13 cellular contexts compared by ENCODE assay signal in genomic region chr7:137146012-137146455, GRCh38.
DNase-seq lines count a peak whose midpoint lies in the region; TF ChIP-seq lines count a peak whose summit lies in the region.
"Had no signal": no experiment of that assay in that cellular context is flagged by ENCODE, and none has a peak within 500 bp of the region (broad histone marks: within the 10 kb centered on the region; RNA-seq: fewer than 3 reads in every experiment).

No MANE protein-coding gene starts in this region.

- TF ChIP-seq EP300 in sigmoid colon (IDR thresholded peaks at IDR 0.05), result peak in 1 of 4 donors; percentile 28

- H3K9me3 ChIP-seq in adipocyte (ENCODE audit: control insufficient read depth, low read length) (no peaks in the 10 kb centered on the region), sigmoid colon (no peaks in the 10 kb centered on the region), ascending aorta (no peaks in the 10 kb centered on the region), colonic mucosa (no peaks in the 10 kb centered on the region)
- H3K9me3 ChIP-seq: breast epithelium had no signal

- no peak overlapping the region for H3K4me3 ChIP-seq in adipocyte (ENCODE audit: low read length)
- no peak overlapping the region for H3K4me3 ChIP-seq in foreskin fibroblast (ENCODE audit: low read depth in 1 of 2, low read length in 2 of 2)
- H3K4me3 ChIP-seq in sigmoid colon, result peak overlapping the region in 1 of 4 donors; percentile 15
- H3K4me3 ChIP-seq in ascending aorta, result no peak overlapping the region
- H3K4me3 ChIP-seq in colonic mucosa, result no peak overlapping the region
- H3K4me3 ChIP-seq: breast epithelium had no signal

- H3K27me3 ChIP-seq in adipocyte (replicated peaks; ENCODE audit: control insufficient read depth, insufficient read depth, low read length), result no peaks in the 10 kb centered on the region
- no peaks in the 10 kb centered on the region for H3K27me3 ChIP-seq in sigmoid colon
- H3K27me3 ChIP-seq in ascending aorta, result no peaks in the 10 kb centered on the region
- H3K27me3 ChIP-seq in colonic mucosa, result no peaks in the 10 kb centered on the region
- H3K27me3 ChIP-seq: breast epithelium had no signal

- intact Hi-C loops in sigmoid colon (cut with DNase I) (loop anchor here (5.0 to 10.0 kb wide), 5 partner anchors 64 to 1001 kb away; no protein-coding TSS in a partner anchor), ascending aorta (cut with DNase I) (no loop called here), colonic mucosa (cut with DNase I) (no loop called here)

- TF ChIP-seq POLR2A in sigmoid colon (IDR thresholded peaks at IDR 0.05), result no peak

- H3K4me1 ChIP-seq in adipocyte (ENCODE audit: control insufficient read depth, insufficient read depth, low read length) (peaks cover 12% of the 10 kb centered on the region), sigmoid colon (peaks cover 0 to 53% (median 32%) of the 10 kb centered on the region in 4 donors), ascending aorta (no peaks in the 10 kb centered on the region), colonic mucosa (no peaks in the 10 kb centered on the region)
- H3K4me1 ChIP-seq: breast epithelium had no signal

- H3K9ac ChIP-seq in adipocyte (ENCODE audit: low read length) (no peak overlapping the region), colonic mucosa (ENCODE audit: low read depth in 2 of 2, low read length in 2 of 2) (no peak overlapping the region)

- TF ChIP-seq CTCF in foreskin fibroblast (IDR thresholded peaks at IDR 0.05; ENCODE audit: low read depth, low read length), result no peak
- TF ChIP-seq CTCF in sigmoid colon (IDR thresholded peaks at IDR 0.05), result no peak
- no peak for TF ChIP-seq CTCF in ascending aorta (IDR thresholded peaks at IDR 0.05)
- TF ChIP-seq CTCF in colonic mucosa (IDR thresholded peaks at IDR 0.05), result no peak

- H3K27ac ChIP-seq in sigmoid colon (peak overlapping the region; percentile 53 to 79 (median 71)), ascending aorta (no peak overlapping the region), colonic mucosa (no peak overlapping the region)
- H3K27ac ChIP-seq: breast epithelium had no signal

- H3K36me3 ChIP-seq in adipocyte (ENCODE audit: control insufficient read depth, insufficient read depth, low read length, severe bottlenecking), result no peaks in the 10 kb centered on the region
- H3K36me3 ChIP-seq in sigmoid colon, result no peaks in the 10 kb centered on the region
- H3K36me3 ChIP-seq in ascending aorta, result no peaks in the 10 kb centered on the region
- H3K36me3 ChIP-seq in colonic mucosa, result no peaks in the 10 kb centered on the region
- H3K36me3 ChIP-seq: breast epithelium had no signal

- WGBS in sigmoid colon, 2 donors, result 53 to 76% methylated on average over 1 of the region's 1 CpG

- peak; percentile 91 for DNase-seq in GM04503 (ENCODE audit: low read depth)
- DNase-seq in adipocyte (ENCODE audit: low read depth), result peak; percentile 73
- DNase-seq in foreskin fibroblast, result peak; percentile 72 to 79
- DNase-seq in sigmoid colon, result no peak
- no peak for DNase-seq in stimulated activated naive CD4-positive, alpha-beta T cell (lab: John Stamatoyannopoulos, UW)
- DNase-seq in ascending aorta (ENCODE audit: low spot score in 2 of 2), result no peak
- DNase-seq in colonic mucosa, result no peak
- DNase-seq in NCI-H446 (lab: John Stamatoyannopoulos, UW), result no peak
- DNase-seq: CD4-positive, CD25-positive, alpha-beta regulatory T cell; immature natural killer cell; NCI-H1092; right cardiac atrium had no signal

Comparison
In these comparisons a context has a peak if more than half of its experiments do, and no peak if none do; other contexts are left out.
1. DNase-seq: peak in GM04503 (single experiment), adipocyte (single experiment) and foreskin fibroblast (2 of 2); none in sigmoid colon (single experiment), stimulated activated naive CD4-positive, alpha-beta T cell (0 of 6), ascending aorta (0 of 2), colonic mucosa (single experiment) and NCI-H446 (0 of 2).
2. H3K27ac ChIP-seq: peak in sigmoid colon (4 of 4); none in ascending aorta (0 of 2) and colonic mucosa (single experiment).